18 cellular contexts compared by ENCODE assay signal in genomic region chr5:43649256-43649655, GRCh38. TPM values are rescaled to one million over a fixed set of nuclear protein-coding genes. Genes with fewer than 3 reads are reported as not detected.
A peak's percentile ranks its signal among the peaks of the same experiment; 100 is the strongest.
DNase-seq lines count a peak whose midpoint lies in the region; ATAC-seq and TF ChIP-seq lines count a peak whose summit lies in the region.
"Had no signal": no experiment of that assay in that cellular context is flagged by ENCODE, and none has a peak within 500 bp of the region (broad histone marks: within the 10 kb centered on the region; RNA-seq: fewer than 3 reads in every experiment).

No MANE protein-coding gene starts in this region.

- H3K9me3 ChIP-seq in adipocyte (ENCODE audit: control insufficient read depth, low read length) (no peaks in the 10 kb centered on the region), endodermal cell (ENCODE audit: control insufficient read depth, low read length) (no peaks in the 10 kb centered on the region)
- H3K9me3 ChIP-seq: right lobe of liver had no signal

- no peak overlapping the region for H3K27ac Mint-ChIP-seq in endodermal cell

- H3K4me3 ChIP-seq in adipocyte (ENCODE audit: low read length) (peak overlapping the region; percentile 10), endodermal cell (ENCODE audit: low read length) (no peak overlapping the region)
- H3K4me3 ChIP-seq: right lobe of liver had no signal

- peak overlapping the region; percentile 66 for H3K9ac ChIP-seq in adipocyte (ENCODE audit: low read length)
- no peak overlapping the region for H3K9ac ChIP-seq in endodermal cell (ENCODE audit: extremely low read depth, low read length, poor library complexity, severe bottlenecking)

- in situ Hi-C loops in KBM-7 (cut with MboI; ENCODE audit: low pct_unique_long_range_greater_than_20kb, low sequenced_read_pairs) = no loop called here

- peaks cover 29% of the 10 kb centered on the region for H3K36me3 Mint-ChIP-seq in endodermal cell (ENCODE audit: low read depth)

- H3K27me3 ChIP-seq in adipocyte (replicated peaks; ENCODE audit: control insufficient read depth, insufficient read depth, low read length) = no peaks in the 10 kb centered on the region
- no peaks in the 10 kb centered on the region for H3K27me3 ChIP-seq in foreskin keratinocyte
- H3K27me3 ChIP-seq in endodermal cell (ENCODE audit: control insufficient read depth, insufficient read depth, low read length, poor library complexity, severe bottlenecking) = no peaks in the 10 kb centered on the region
- H3K27me3 ChIP-seq: right lobe of liver had no signal

- H3K36me3 ChIP-seq in adipocyte (ENCODE audit: control insufficient read depth, insufficient read depth, low read length, severe bottlenecking) (peaks cover 46% of the 10 kb centered on the region), endodermal cell (ENCODE audit: control insufficient read depth, insufficient read depth, low read length) (peaks cover 35% of the 10 kb centered on the region)

- intact Hi-C loops in left colon (cut with DNase I, micrococcal nuclease) = no loop called here

- ATAC-seq in foreskin keratinocyte = peak; percentile 21
- ATAC-seq in left colon = no peak
- ATAC-seq: naive thymus-derived CD8-positive, alpha-beta T cell; right lobe of liver had no signal

- no peaks in the 10 kb centered on the region for H3K27me3 Mint-ChIP-seq in endodermal cell (ENCODE audit: insufficient read depth)
- H3K27me3 Mint-ChIP-seq: naive thymus-derived CD8-positive, alpha-beta T cell had no signal

- peaks cover 32% of the 10 kb centered on the region for H3K4me1 ChIP-seq in adipocyte (ENCODE audit: control insufficient read depth, insufficient read depth, low read length)
- H3K4me1 ChIP-seq in foreskin keratinocyte = no peaks in the 10 kb centered on the region
- no peaks in the 10 kb centered on the region for H3K4me1 ChIP-seq in endodermal cell (ENCODE audit: control insufficient read depth, insufficient read depth, low read length)
- H3K4me1 ChIP-seq: right lobe of liver had no signal

- no peak overlapping the region for H3K4me3 Mint-ChIP-seq in endodermal cell
- H3K4me3 Mint-ChIP-seq: naive thymus-derived CD8-positive, alpha-beta T cell had no signal

- WGBS in endodermal cell (ENCODE audit: insufficient coverage in 1 of 2, insufficient read length in 1 of 2), 2 experiments = 80 to 86% methylated on average over 1 to 2 of the region's 2 CpGs

- H3K4me1 Mint-ChIP-seq in endodermal cell = no peaks in the 10 kb centered on the region
- H3K4me1 Mint-ChIP-seq: naive thymus-derived CD8-positive, alpha-beta T cell had no signal

- H3K9me3 Mint-ChIP-seq in endodermal cell = no peaks in the 10 kb centered on the region
- H3K9me3 Mint-ChIP-seq: naive thymus-derived CD8-positive, alpha-beta T cell had no signal

- no peak for TF ChIP-seq CTCF in foreskin keratinocyte (conservative IDR thresholded peaks at IDR 0.05)
- no peak for TF ChIP-seq CTCF in endodermal cell (conservative IDR thresholded peaks at IDR 0.05)

- peak; percentile 7 for DNase-seq in Daoy (ENCODE audit: low read depth)
- peak; percentile 58 for DNase-seq in adipocyte (ENCODE audit: low read depth)
- DNase-seq in foreskin keratinocyte = peak in 1 of 2 donors; percentile 1
- peak; percentile 46 for DNase-seq in renal cortical epithelial cell (ENCODE audit: low read depth)
- DNase-seq in left colon = no peak
- no peak for DNase-seq in KBM-7
- DNase-seq in endodermal cell = no peak
- no peak for DNase-seq in CD1c-positive myeloid dendritic cell (ENCODE audit: extremely low spot score)
- DNase-seq: activated naive CD4-positive, alpha-beta T cell treated with Interleukin-2 at 50 U/mL for 16 hours; AML-193; central memory CD4-positive, alpha-beta T cell; GOT3; naive thymus-derived CD8-positive, alpha-beta T cell; NCI-H1105; NCI-H345; right lobe of liver; stimulated activated naive CD4-positive, alpha-beta T cell treated with Interleukin-2 at 50 U/mL for 16 hours; SW 1271 had no signal

- H3K27ac ChIP-seq in foreskin keratinocyte (no peak overlapping the region), endodermal cell (ENCODE audit: low read depth, low read length) (no peak overlapping the region)
- H3K27ac ChIP-seq: right lobe of liver had no signal

RNA-seq across cellular contexts. Expression of gene NNT, which starts 46.3 kb away (rescaled TPM):
- 16.1 and 17.2 TPM in 2 replicates for total RNA-seq in Daoy (2014; rRNA removed; shearing (Covaris generic))
- 34.0 and 39.3 TPM in 2 replicates for total RNA-seq in foreskin keratinocyte
- polyA plus RNA-seq in foreskin keratinocyte = 9.2 and 13.2 TPM in 2 replicates
- total RNA-seq in renal cortical epithelial cell = 66.7 and 147 TPM in 2 replicates
- total RNA-seq in left colon = 100 to 1,000 TPM; 110 to 146 TPM
- total RNA-seq in endodermal cell = 10 to 100 TPM; 27.5 to 27.9 TPM
- 26.1 TPM for polyA plus RNA-seq in endodermal cell (2013, experiment 1 of 2)
- 26.3 TPM for polyA plus RNA-seq in endodermal cell (2013, experiment 2 of 2)

Comparison
In these comparisons a context has a peak if more than half of its experiments do, and no peak if none do; other contexts are left out.
1. DNase-seq: peak in Daoy (single experiment), adipocyte (single experiment) and renal cortical epithelial cell (single experiment); none in left colon (0 of 2), KBM-7 (single experiment), endodermal cell (single experiment) and CD1c-positive myeloid dendritic cell (single experiment).